26 cellular contexts compared by ENCODE assay signal in genomic region chr3:67979342-67979741, GRCh38.
"Had no signal": no experiment of that assay in that cellular context is flagged by ENCODE, and none has a peak within 500 bp of the region (broad histone marks: within the 10 kb centered on the region; RNA-seq: fewer than 3 reads in every experiment).

No MANE protein-coding gene starts in this region.

- H3K27me3 ChIP-seq: stomach, suprapubic skin, testis, thyroid gland, tibial artery, tibial nerve, transverse colon, upper lobe of left lung, upper lobe of right lung, uterus, vagina had no signal

- H3K4me3 ChIP-seq: stomach, suprapubic skin, testis, thoracic aorta, thyroid gland, tibial artery, tibial nerve, transverse colon, upper lobe of left lung, upper lobe of right lung, uterus, vagina had no signal

- FAIRE-seq: urothelium cell line had no signal

- H3K27ac ChIP-seq: stomach, suprapubic skin, testis, thoracic aorta, thyroid gland, tibial artery, tibial nerve, transverse colon, upper lobe of left lung, upper lobe of right lung, uterus, vagina had no signal

- H3K36me3 ChIP-seq: stomach, suprapubic skin, thoracic aorta, thyroid gland, tibial artery, tibial nerve, transverse colon, upper lobe of left lung, upper lobe of right lung, uterus, vagina had no signal

- H3K4me1 ChIP-seq: stomach, suprapubic skin, testis, thyroid gland, tibial artery, tibial nerve, transverse colon, upper lobe of left lung, upper lobe of right lung, uterus, vagina had no signal

- DNase-seq: stimulated activated CD4-positive, alpha-beta T cell treated with anti-CD3 and anti-CD28 coated beads, Interleukin-2, amount 100 ng/mL, for 48 hours; stimulated activated CD4-positive, alpha-beta T cell treated with anti-CD3 and anti-CD28 coated beads, Interleukin-4, amount 100 ng/mL, for 1 hour; stimulated activated CD4-positive, alpha-beta T cell treated with anti-CD3 and anti-CD28 coated beads, Interleukin-4, amount 100 ng/mL, for 24 hours; stimulated activated CD4-positive, alpha-beta T cell treated with anti-CD3 and anti-CD28 coated beads, Interleukin-4, amount 100 ng/mL, for 4 hours; stimulated activated CD8-positive, alpha-beta memory T cell treated with anti-CD3 and anti-CD28 coated beads, Interleukin-4, amount 100 ng/mL, for 48 hours; stimulated activated naive B cell treated with anti-CD40 and anti-IgM and Interleukin-4, amounts not matched to agents 10 μg/mL and 1 μg/mL and 100 μg/mL, for 72 hours; stimulated activated naive CD4-positive, alpha-beta T cell; stimulated activated naive CD4-positive, alpha-beta T cell treated with Interleukin-2 at 50 U/mL for 16 hours; stimulated activated naive CD8-positive, alpha-beta T cell treated with anti-CD3 and anti-CD28 coated beads, Interleukin-15, amount 100 ng/mL, for 72 hours; stimulated activated naive CD8-positive, alpha-beta T cell treated with anti-CD3 and anti-CD28 coated beads, Interleukin-15, Interleukin-2, amounts not matched to agents 100 U/mL and 50 U/mL, for 24 hours; stomach; substantia nigra; testis; thyroid gland; tibial artery; transverse colon; trophoblast cell; upper lobe of left lung; upper lobe of right lung; uterus had no signal

- H3K9me3 ChIP-seq: stomach, suprapubic skin, testis, thoracic aorta, thyroid gland, tibial artery, tibial nerve, transverse colon, upper lobe of left lung, upper lobe of right lung, uterus, vagina had no signal

- ATAC-seq: stimulated activated effector memory CD8-positive, alpha-beta T cell treated with anti-CD3 and anti-CD28 coated beads, Interleukin-12 subunit alpha, Interleukin-12 subunit beta, amount 100 ng/mL, for 72 hours; stimulated activated naive B cell treated with anti-CD40 and anti-IgM and Interleukin-4, amounts not matched to agents 10 μg/mL and 1 μg/mL and 100 μg/mL, for 72 hours; stimulated activated naive CD8-positive, alpha-beta T cell treated with anti-CD3 and anti-CD28 coated beads, Interleukin-15, amount 100 ng/mL, for 72 hours; stimulated activated naive CD8-positive, alpha-beta T cell treated with anti-CD3 and anti-CD28 coated beads, Interleukin-15, Interleukin-2, amounts not matched to agents 100 U/mL and 50 U/mL, for 24 hours; upper lobe of right lung had no signal
